Comparison of ENCODE assay signal across 8 cellular contexts in the genomic region with DNA sequence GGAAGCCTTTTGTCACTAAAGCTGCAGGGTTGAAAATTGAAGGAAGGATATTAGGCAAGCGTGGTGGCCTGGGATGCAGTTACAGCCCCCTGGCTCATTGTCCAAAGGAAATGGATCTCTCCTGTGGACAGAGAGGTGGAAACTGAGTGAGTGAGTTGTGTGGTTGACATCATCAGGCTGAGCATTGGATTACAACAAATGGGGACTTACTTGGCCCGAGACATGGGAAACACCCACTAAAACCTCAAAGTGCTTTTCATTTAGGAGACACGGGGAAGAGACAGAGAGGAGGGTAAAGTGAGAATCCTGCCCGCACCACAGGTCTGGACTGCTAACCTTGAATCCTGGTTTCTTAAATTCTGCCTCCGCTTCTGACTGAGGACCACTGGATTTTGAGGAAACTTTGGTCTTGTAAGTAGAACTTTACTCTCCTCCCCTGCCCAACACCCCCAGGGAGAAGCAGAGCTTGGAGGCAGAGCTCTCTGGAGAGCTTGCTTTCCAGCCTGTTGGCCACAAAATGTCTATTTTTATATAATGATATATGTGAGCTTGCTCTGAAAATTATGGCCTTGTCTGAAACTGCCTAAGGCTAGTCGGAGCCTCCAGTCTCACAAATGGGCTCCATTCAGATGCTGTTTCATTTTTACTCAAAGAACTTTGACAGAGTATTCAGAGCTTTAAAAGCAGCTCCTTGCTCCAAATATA. TPM values are rescaled to one million over a fixed set of nuclear protein-coding genes. Genes with fewer than 3 reads are reported as not detected.
DNase-seq lines count a peak whose midpoint lies in the region; ATAC-seq and TF ChIP-seq lines count a peak whose summit lies in the region.

TSS of gene PKIG (plus strand) at position 259 of the 705 bp plus-strand sequence. CDS start 31,978 bp downstream, outside the sequence.

- H4K5ac ChIP-seq in mesendoderm (ENCODE audit: low read length), result no peak within 1 kb of the TSS

- intact Hi-C loops in aorta (cut with DNase I), result no loop called here

- ATAC-seq in activated T-cell treated with anti-CD3 and anti-CD28 coated beads, Interleukin-2, amount 50 U/mL, for 72 hours (replicated peaks in 1 of 2), result no peak
- ATAC-seq in aorta (ENCODE audit: low FRiP score) (peak; percentile 79), GM18519 (IDR thresholded peaks at IDR 0.05; ENCODE audit: low FRiP score, unreplicated experiment) (no peak)

- no CpG with 5 or more reads among the region's 6 CpGs for WGBS in mesendoderm (ENCODE audit: extremely low coverage, insufficient coverage, low lambda C conversion rate)
- WGBS in aorta, 2 donors, result 5 to 6% methylated on average over 6 of the region's 6 CpGs

- no peak within 1 kb of the TSS for H2BK15ac ChIP-seq in mesendoderm (replicated peaks; ENCODE audit: low read depth)

- H3K4me1 ChIP-seq in mesendoderm (ENCODE audit: control insufficient read depth, low read depth, low read length) (peaks cover 11% of the 10 kb centered on the region), aorta (ENCODE audit: control insufficient read depth in 1 of 2, insufficient read depth in 2 of 2, low read length in 2 of 2) (peaks cover 11 to 17% of the 10 kb centered on the region in 2 donors)

- H3K27me3 ChIP-seq in mesendoderm (ENCODE audit: insufficient read depth, low read length, poor library complexity) (no peaks in the 10 kb centered on the region), aorta (ENCODE audit: control insufficient read depth in 1 of 2, insufficient read depth in 2 of 2, low read length in 1 of 2) (no peaks in the 10 kb centered on the region)

- H3K36me3 ChIP-seq in mesendoderm (ENCODE audit: control insufficient read depth, insufficient read depth, low read length) (no peaks in the 10 kb centered on the region), aorta (ENCODE audit: control insufficient read depth in 1 of 2, insufficient read depth in 2 of 2, low read length in 1 of 2) (no peaks in the 10 kb centered on the region)

- no peak within 1 kb of the TSS for H3K4me3 Mint-ChIP-seq in activated T-cell treated with anti-CD3 and anti-CD28 coated beads, Interleukin-2, amount 50 U/mL, for 72 hours

- H3K18ac ChIP-seq in mesendoderm (ENCODE audit: low read length), result peak within 1 kb of the TSS; percentile 31

- no peak within 1 kb of the TSS for H3K9ac ChIP-seq in mesendoderm (ENCODE audit: low read length)

- H3K4me1 Mint-ChIP-seq in activated T-cell treated with anti-CD3 and anti-CD28 coated beads, Interleukin-2, amount 50 U/mL, for 72 hours (ENCODE audit: low read depth), result peaks cover 8% of the 10 kb centered on the region

- H3K9me3 ChIP-seq in aorta (ENCODE audit: control insufficient read depth, low read length), result no peaks in the 10 kb centered on the region

- H3K9me3 Mint-ChIP-seq in activated T-cell treated with anti-CD3 and anti-CD28 coated beads, Interleukin-2, amount 50 U/mL, for 72 hours, result peaks cover 0 to 2% of the 10 kb centered on the region in 2 donors

- no peak within 1 kb of the TSS for H2BK120ac ChIP-seq in mesendoderm (ENCODE audit: low read depth, low read length)

- H3K27me3 Mint-ChIP-seq in activated T-cell treated with anti-CD3 and anti-CD28 coated beads, Interleukin-2, amount 50 U/mL, for 72 hours (ENCODE audit: low read depth), result peaks cover 6% of the 10 kb centered on the region

- H2AK5ac ChIP-seq in mesendoderm (ENCODE audit: low read length), result no peak within 1 kb of the TSS

- H3K23ac ChIP-seq in mesendoderm (ENCODE audit: low read length), result no peak within 1 kb of the TSS

- H2BK5ac ChIP-seq in mesendoderm (ENCODE audit: low read length), result no peak within 1 kb of the TSS

- peaks cover 0 to 2% of the 10 kb centered on the region in 2 donors for H3K36me3 Mint-ChIP-seq in activated T-cell treated with anti-CD3 and anti-CD28 coated beads, Interleukin-2, amount 50 U/mL, for 72 hours (ENCODE audit: insufficient read depth in 2 of 2)

- no peak for DNase-seq in activated T-cell treated with anti-CD3 and anti-CD28 coated beads, Interleukin-2, amount 50 U/mL, for 72 hours
- no peak for DNase-seq in activated T-cell treated with anti-CD3 and anti-CD28 coated beads for 4 hours
- peak; percentile 85 for DNase-seq in coronary artery (ENCODE audit: low spot score)
- DNase-seq in mesendoderm, result no peak
- no peak for DNase-seq in aorta
- no peak for DNase-seq in NCI-H345 (lab: John Stamatoyannopoulos, UW)
- DNase-seq in HPDE6-E6E7 (ENCODE audit: extremely low spot score), result no peak

- TF ChIP-seq CTCF in coronary artery (IDR thresholded peaks at IDR 0.05), result no peak

- H4K8ac ChIP-seq in mesendoderm (ENCODE audit: low read depth, low read length), result no peak within 1 kb of the TSS

- H3K79me1 ChIP-seq in mesendoderm (ENCODE audit: low read length), result peaks cover 6% of the 10 kb centered on the region

- peak within 1 kb of the TSS; percentile 65 for H3K4me3 ChIP-seq in coronary artery
- H3K4me3 ChIP-seq in mesendoderm (ENCODE audit: low read length), result no peak within 1 kb of the TSS
- peak within 1 kb of the TSS; percentile 67 to 74 for H3K4me3 ChIP-seq in aorta (ENCODE audit: low read length in 2 of 2)

- no peak within 1 kb of the TSS for H3K27ac Mint-ChIP-seq in activated T-cell treated with anti-CD3 and anti-CD28 coated beads, Interleukin-2, amount 50 U/mL, for 72 hours

- no peaks in the 10 kb centered on the region for H3K79me2 ChIP-seq in mesendoderm (ENCODE audit: control insufficient read depth, insufficient read depth, low read length)

- no peak within 1 kb of the TSS for H3K4me2 ChIP-seq in mesendoderm (ENCODE audit: low read length)

- H3K27ac ChIP-seq in coronary artery (peak within 1 kb of the TSS; percentile 86 to 91), mesendoderm (ENCODE audit: low read depth, low read length) (no peak within 1 kb of the TSS), aorta (ENCODE audit: low read depth in 1 of 2, low read length in 2 of 2) (peak within 1 kb of the TSS; percentile 61 to 86)

- peak within 1 kb of the TSS; percentile 22 for H3K56ac ChIP-seq in mesendoderm (ENCODE audit: low read length)

- H3K4ac ChIP-seq in mesendoderm (ENCODE audit: low read depth, low read length), result no peak within 1 kb of the TSS

RNA-seq across cellular contexts. Expression of gene PKIG, which starts in this region (rescaled TPM):
- total RNA-seq in activated T-cell treated with anti-CD3 and anti-CD28 coated beads, Interleukin-2, amount 50 U/mL, for 72 hours, result 10 to 100 TPM; 10.3 to 13.6 TPM
- polyA plus RNA-seq in mesendoderm (2013, experiment 1 of 2), result 49.6 TPM
- polyA plus RNA-seq in mesendoderm (2013, experiment 2 of 2), result 50.6 TPM
- total RNA-seq in aorta, result 10 to 100 TPM; 80.9 to 85.0 TPM
- 100 to 1,000 TPM; 190 to 247 TPM for polyA plus RNA-seq in aorta

Comparison
In these comparisons a context has a peak if more than half of its experiments do, and no peak if none do; other contexts are left out.
1. RNA of gene PKIG (total RNA-seq): 80.9 to 85.0 TPM in aorta; 10.3 to 13.6 TPM in activated T-cell treated with anti-CD3 and anti-CD28 coated beads, Interleukin-2, amount 50 U/mL, for 72 hours; every median in the first group is over 4 times any median in the second.